18 cellular contexts compared by ENCODE assay signal in the genomic region with DNA sequence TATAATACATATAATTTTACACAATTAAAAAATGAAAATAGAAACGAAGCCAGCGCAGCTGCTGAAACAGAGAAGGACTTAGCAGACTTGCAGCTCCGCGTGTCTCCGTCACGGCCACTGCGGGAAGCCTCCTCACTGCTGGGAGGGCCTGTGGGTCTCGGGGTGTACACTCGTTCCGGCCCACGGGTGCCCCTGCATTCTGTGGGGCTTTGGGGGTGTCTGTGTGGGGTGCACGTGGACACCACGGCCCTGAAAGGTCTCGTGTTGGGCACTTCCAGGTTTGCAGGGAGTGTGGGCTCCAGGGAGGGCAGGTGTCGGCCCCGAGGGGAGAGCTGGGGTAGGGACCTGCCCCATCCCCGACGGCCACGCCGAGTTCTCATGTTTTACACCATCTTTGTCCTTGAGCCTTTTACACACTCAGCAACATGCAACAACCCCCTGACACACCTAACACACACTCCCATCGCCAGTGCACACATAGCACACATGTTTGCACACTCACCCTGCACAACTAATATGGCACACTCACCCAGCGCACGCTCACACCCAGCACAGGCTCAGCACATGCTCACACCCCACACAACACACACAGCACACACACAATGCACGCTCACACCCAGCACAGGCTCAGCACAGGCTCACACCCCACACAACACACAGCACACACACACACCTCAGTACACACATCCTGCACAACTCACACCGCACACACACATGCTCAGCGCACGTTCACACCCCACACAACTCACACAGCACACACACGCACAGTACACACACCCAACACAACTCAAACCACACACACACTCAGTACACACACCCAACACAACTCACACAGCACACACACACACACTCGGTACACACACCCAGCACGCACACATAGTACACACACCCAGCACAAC.
"Had no signal": no experiment of that assay in that cellular context is flagged by ENCODE, and none has a peak within 500 bp of the region (broad histone marks: within the 10 kb centered on the region; RNA-seq: fewer than 3 reads in every experiment).

No MANE protein-coding gene starts in this region.

- ATAC-seq: activated CD4-positive, alpha-beta T cell treated with anti-CD3 and anti-CD28 coated beads for 36 hours; body of pancreas; foreskin keratinocyte had no signal

- H3K4me3 Mint-ChIP-seq: activated CD4-positive, alpha-beta T cell treated with anti-CD3 and anti-CD28 coated beads for 36 hours; mesothelial cell of epicardium had no signal

- H3K36me3 Mint-ChIP-seq: mesothelial cell of epicardium had no signal

- H3K9me3 ChIP-seq: body of pancreas, thyroid gland, uterus had no signal

- H3K27ac ChIP-seq: body of pancreas, coronary artery, foreskin keratinocyte, thyroid gland, uterus had no signal

- H3K9me3 Mint-ChIP-seq: mesothelial cell of epicardium had no signal

- H3K36me3 ChIP-seq: thyroid gland, uterus had no signal

- H3K27ac Mint-ChIP-seq: activated CD4-positive, alpha-beta T cell treated with anti-CD3 and anti-CD28 coated beads for 36 hours; mesothelial cell of epicardium; nephron had no signal

- DNase-seq: activated CD4-positive, alpha-beta T cell treated with anti-CD3 and anti-CD28 coated beads for 36 hours; activated CD4-positive, alpha-beta T cell treated with anti-CD3 and anti-CD28 coated beads, Interleukin-2, amount 50 U/mL, for 48 hours; activated naive CD4-positive, alpha-beta T cell treated with Interleukin-2 at 50 U/mL for 16 hours; body of pancreas; central memory CD4-positive, alpha-beta T cell; foreskin keratinocyte; hippocampal formation; occipital lobe; stimulated activated CD4-positive, alpha-beta T cell treated with anti-CD3 and anti-CD28 coated beads, Interleukin-12 subunit alpha, Interleukin-12 subunit beta, amount 100 ng/mL, for 4 hours; stimulated activated CD4-positive, alpha-beta T cell treated with anti-CD3 and anti-CD28 coated beads, Interleukin-1b, Interleukin-23, amount 100 ng/mL, for 48 hours; stimulated activated naive CD4-positive, alpha-beta T cell treated with Interleukin-2 at 50 U/mL for 16 hours; thyroid gland; uterus had no signal

- H3K4me3 ChIP-seq: body of pancreas, coronary artery, thyroid gland, uterus had no signal

- FAIRE-seq: islet of Langerhans, TTC549 had no signal

- H3K27me3 ChIP-seq: body of pancreas, thyroid gland had no signal

- H3K4me1 Mint-ChIP-seq: mesothelial cell of epicardium had no signal

- H3K4me1 ChIP-seq: body of pancreas, foreskin keratinocyte, thyroid gland, uterus had no signal
